Comparison of ENCODE assay signal across 29 cellular contexts in the genomic region with DNA sequence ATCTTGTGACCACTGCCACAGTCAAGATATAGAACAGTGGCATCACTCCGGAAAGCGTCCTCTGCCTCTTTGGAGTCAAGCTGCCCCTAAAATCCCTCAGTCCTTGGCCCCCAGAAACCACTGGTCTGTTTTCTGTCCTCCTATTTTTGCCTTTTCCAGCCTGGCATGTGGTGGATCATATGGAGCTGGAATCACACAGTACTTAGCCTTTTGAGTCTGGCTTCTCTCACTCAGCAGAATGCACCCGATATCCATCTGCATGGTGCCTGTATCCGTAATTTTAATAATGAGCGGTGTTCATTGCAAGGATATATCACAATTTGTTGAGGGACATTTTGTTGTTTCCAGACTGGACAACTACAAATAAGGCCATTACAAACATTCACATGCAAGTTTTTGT.
"Had no signal": no experiment of that assay in that cellular context is flagged by ENCODE, and none has a peak within 500 bp of the region (broad histone marks: within the 10 kb centered on the region; RNA-seq: fewer than 3 reads in every experiment).

No MANE protein-coding gene starts in this region.

- H3K4me3 Mint-ChIP-seq: immature natural killer cell; mesothelial cell of epicardium; naive thymus-derived CD4-positive, alpha-beta T cell; natural killer cell treated with Interleukin-12 subunit alpha and Interleukin-12 subunit beta and Interleukin-15 and Interleukin-18, amount 100 ng/mL, for 72 hours; neural crest cell; stimulated activated memory B cell treated with anti-CD40 and anti-IgM and Interleukin-4, amounts not matched to agents 10 μg/mL and 1 μg/mL and 100 μg/mL, for 72 hours; stimulated activated naive CD8-positive, alpha-beta T cell treated with anti-CD3 and anti-CD28 coated beads, Interleukin-15, amount 100 ng/mL, for 72 hours; type B pancreatic cell had no signal

- H3K9me3 ChIP-seq: neutrophil, ovary, uterus had no signal

- H3K27me3 Mint-ChIP-seq: naive thymus-derived CD4-positive, alpha-beta T cell; stimulated activated naive CD8-positive, alpha-beta T cell treated with anti-CD3 and anti-CD28 coated beads, Interleukin-15, amount 100 ng/mL, for 72 hours had no signal

- H3K27ac Mint-ChIP-seq: immature natural killer cell; mesothelial cell of epicardium; naive thymus-derived CD4-positive, alpha-beta T cell; natural killer cell treated with Interleukin-12 subunit alpha and Interleukin-12 subunit beta and Interleukin-15 and Interleukin-18, amount 100 ng/mL, for 72 hours; progenitor cell of endocrine pancreas; stimulated activated memory B cell treated with anti-CD40 and anti-IgM and Interleukin-4, amounts not matched to agents 10 μg/mL and 1 μg/mL and 100 μg/mL, for 72 hours; stimulated activated naive CD8-positive, alpha-beta T cell treated with anti-CD3 and anti-CD28 coated beads, Interleukin-15, amount 100 ng/mL, for 72 hours; type B pancreatic cell had no signal

- H3K36me3 Mint-ChIP-seq: immature natural killer cell; mesothelial cell of epicardium; naive thymus-derived CD4-positive, alpha-beta T cell; natural killer cell treated with Interleukin-12 subunit alpha and Interleukin-12 subunit beta and Interleukin-15 and Interleukin-18, amount 100 ng/mL, for 72 hours; stimulated activated memory B cell treated with anti-CD40 and anti-IgM and Interleukin-4, amounts not matched to agents 10 μg/mL and 1 μg/mL and 100 μg/mL, for 72 hours; type B pancreatic cell had no signal

- FAIRE-seq: islet of Langerhans, kidney, small intestine had no signal

- H3K9me3 Mint-ChIP-seq: immature natural killer cell; mesothelial cell of epicardium; naive thymus-derived CD4-positive, alpha-beta T cell; natural killer cell treated with Interleukin-12 subunit alpha and Interleukin-12 subunit beta and Interleukin-15 and Interleukin-18, amount 100 ng/mL, for 72 hours; neural crest cell; stimulated activated memory B cell treated with anti-CD40 and anti-IgM and Interleukin-4, amounts not matched to agents 10 μg/mL and 1 μg/mL and 100 μg/mL, for 72 hours; stimulated activated naive CD8-positive, alpha-beta T cell treated with anti-CD3 and anti-CD28 coated beads, Interleukin-15, amount 100 ng/mL, for 72 hours; type B pancreatic cell had no signal

- ATAC-seq: heart left ventricle; naive thymus-derived CD4-positive, alpha-beta T cell; natural killer cell treated with Interleukin-12 subunit alpha and Interleukin-12 subunit beta and Interleukin-15 and Interleukin-18, amount 100 ng/mL, for 72 hours; sciatic nerve; stimulated activated memory B cell treated with anti-CD40 and anti-IgM and Interleukin-4, amounts not matched to agents 10 μg/mL and 1 μg/mL and 100 μg/mL, for 72 hours; stimulated activated naive CD8-positive, alpha-beta T cell treated with anti-CD3 and anti-CD28 coated beads, Interleukin-15, amount 100 ng/mL, for 72 hours had no signal

- H3K27me3 ChIP-seq: ovary, right atrium auricular region, tibial nerve, uterus had no signal

- DNase-seq: heart left ventricle; hypothalamus; immature natural killer cell; kidney; left ventricle myocardium inferior; mesendoderm; naive thymus-derived CD4-positive, alpha-beta T cell; occipital lobe; ovary; small intestine; spleen; stimulated activated CD4-positive, alpha-beta T cell treated with anti-CD3 and anti-CD28 coated beads, Interleukin-4, amount 100 ng/mL, for 4 hours; stimulated activated CD8-positive, alpha-beta memory T cell treated with anti-CD3 and anti-CD28 coated beads, Interleukin-4, amount 100 ng/mL, for 48 hours; stimulated activated naive CD4-positive, alpha-beta T cell treated with Interleukin-2 at 50 U/mL for 16 hours; stimulated activated naive CD8-positive, alpha-beta T cell treated with anti-CD3 and anti-CD28 coated beads, Interleukin-15, amount 100 ng/mL, for 72 hours; substantia nigra; uterus had no signal

- H3K36me3 ChIP-seq: heart left ventricle, left ventricle myocardium inferior, neutrophil, ovary, right atrium auricular region, spleen, tibial nerve, uterus had no signal

- H3K27ac ChIP-seq: heart left ventricle, left ventricle myocardium inferior, neutrophil, ovary, right atrium auricular region, spleen, tibial nerve, uterus had no signal

- H3K4me1 ChIP-seq: left ventricle myocardium inferior, right atrium auricular region, spleen had no signal

- H3K4me3 ChIP-seq: heart left ventricle, left ventricle myocardium inferior, lung, ovary, right atrium auricular region, spleen, tibial nerve, uterus had no signal

- H3K4me1 Mint-ChIP-seq: immature natural killer cell; stimulated activated memory B cell treated with anti-CD40 and anti-IgM and Interleukin-4, amounts not matched to agents 10 μg/mL and 1 μg/mL and 100 μg/mL, for 72 hours; stimulated activated naive CD8-positive, alpha-beta T cell treated with anti-CD3 and anti-CD28 coated beads, Interleukin-15, amount 100 ng/mL, for 72 hours had no signal
